ENCODE assay signal across 12 cellular contexts in genomic region chr7:44387427-44387826, GRCh38.
"Had no signal": no experiment of that assay in that cellular context is flagged by ENCODE, and none has a peak within 500 bp of the region (broad histone marks: within the 10 kb centered on the region; RNA-seq: fewer than 3 reads in every experiment).

No MANE protein-coding gene starts in this region.

- H3K27me3 ChIP-seq: body of pancreas, hepatocyte, uterus had no signal

- H3K9me3 ChIP-seq: body of pancreas, left ventricle myocardium inferior, uterus had no signal

- H3K36me3 ChIP-seq: uterus had no signal

- H3K4me1 ChIP-seq: body of pancreas, uterus had no signal

- H3K4me3 ChIP-seq: body of pancreas, hepatocyte, left ventricle myocardium inferior, uterus had no signal

- ATAC-seq: body of pancreas, T-helper 17 cell had no signal

- DNase-seq: activated B cell treated with CpG ODN at 0.5 μM for 24 hours; activated CD4-positive, alpha-beta T cell treated with anti-CD3 and anti-CD28 coated beads, Interleukin-2, amount 10 ng/mL, durations not matched to agents 7 days and 5 days; activated naive CD4-positive, alpha-beta T cell; body of pancreas; erythroblast; kidney; left ventricle myocardium inferior; small intestine; stimulated activated naive CD4-positive, alpha-beta T cell; T-helper 17 cell; uterus had no signal

- H3K27ac ChIP-seq: body of pancreas, hepatocyte, left ventricle myocardium inferior, uterus had no signal
